1 cellular context compared by ENCODE assay signal in the genomic region with DNA sequence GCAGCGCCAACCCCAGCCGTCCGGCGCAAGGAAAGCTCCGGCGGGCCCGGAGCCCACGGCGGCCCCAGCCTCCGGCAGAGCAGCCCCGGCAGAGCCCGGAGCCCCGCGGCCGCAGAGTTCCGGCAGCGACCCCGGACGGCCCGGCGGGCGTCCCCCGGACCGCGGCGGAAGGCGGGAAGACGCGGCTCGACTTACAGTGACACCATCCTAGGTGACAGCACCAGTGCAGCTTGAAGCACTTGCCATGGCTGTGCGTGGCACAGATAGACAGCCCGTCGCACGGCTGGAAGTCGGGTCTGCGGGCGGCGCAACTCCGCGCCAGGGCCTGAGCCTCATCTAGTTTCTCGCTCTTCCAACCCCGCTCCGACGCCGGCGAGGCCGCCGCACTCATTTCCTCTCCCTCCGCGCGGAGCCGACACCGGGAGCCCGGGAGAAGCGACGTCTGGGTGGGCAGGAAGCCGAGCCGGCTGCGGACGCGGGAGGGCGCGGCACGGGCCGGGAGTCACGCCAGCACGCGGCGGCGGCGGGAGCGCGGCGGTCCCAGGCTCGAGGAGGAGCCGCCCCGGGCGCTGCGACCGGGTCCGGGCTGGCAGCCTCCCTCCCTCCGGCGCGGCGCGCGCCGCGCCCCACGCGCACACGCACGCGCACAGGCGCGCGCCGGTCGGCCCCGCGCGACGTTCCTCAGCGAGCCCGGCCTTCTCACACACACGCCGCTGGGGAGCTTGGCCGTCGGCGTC.
TF ChIP-seq lines count a peak whose summit lies in the region.

A gene with protein sequence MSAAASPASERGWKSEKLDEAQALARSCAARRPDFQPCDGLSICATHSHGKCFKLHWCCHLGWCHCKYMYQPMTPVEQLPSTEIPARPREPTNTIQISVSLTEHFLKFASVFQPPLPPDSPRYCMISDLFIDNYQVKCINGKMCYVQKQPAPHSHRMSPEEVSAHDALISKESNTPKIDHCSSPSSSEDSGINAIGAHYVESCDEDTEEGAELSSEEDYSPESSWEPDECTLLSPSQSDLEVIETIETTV (minus strand): TSS at position 628 of the 737 bp plus-strand sequence. CDS start 237 bp downstream, at position 391.

TF ChIP-seq in HepG2, 621 proteins besides CTCF, POLR2A, EP300 and RAD21 (continued from another document and continues in another):
- TF ChIP-seq HNRNPL (IDR thresholded peaks at IDR 0.05; ENCODE audit: low read depth, low read length) (0 out of 2 replicates have a peak, but pooled peaks have one; percentile 30), RXRA (CRISPR knock-in tag; IDR thresholded peaks at IDR 0.05) (no peak), MATR3 (CRISPR knock-in tag; IDR thresholded peaks at IDR 0.05) (no peak), SIN3B (IDR thresholded peaks at IDR 0.05; ENCODE audit: low read length) (no peak), JUND (CRISPR knock-in tag; IDR thresholded peaks at IDR 0.05) (no peak), IRX3 (CRISPR knock-in tag; IDR thresholded peaks at IDR 0.05; ENCODE audit: borderline replicate concordance, low read depth) (peak; percentile 85; the same call in 1 of the 2 replicates), TGIF2 (CRISPR knock-in tag; IDR thresholded peaks at IDR 0.05) (no peak), NR3C1 (CRISPR knock-in tag; IDR thresholded peaks at IDR 0.05) (no peak), ERF (CRISPR knock-in tag; IDR thresholded peaks at IDR 0.05) (no peak), IKZF4 (CRISPR knock-in tag; IDR thresholded peaks at IDR 0.05; ENCODE audit: borderline replicate concordance, low read depth, not compliant biosample characterization) (no peak), SP4 (CRISPR knock-in tag; IDR thresholded peaks at IDR 0.05) (no peak; the same call in 1 of the 2 replicates), ZSCAN31 (CRISPR knock-in tag; IDR thresholded peaks at IDR 0.05; ENCODE audit: low read depth) (no peak), ZNF816 (CRISPR knock-in tag; IDR thresholded peaks at IDR 0.05; ENCODE audit: borderline replicate concordance) (no peak), BORCS8-MEF2B (CRISPR knock-in tag; IDR thresholded peaks at IDR 0.05) (peak; percentile 41; the same call in 1 of the 2 replicates), BHLHE40 (IDR thresholded peaks at IDR 0.05; ENCODE audit: low read length) (peak; percentile 49), ZNF3 (CRISPR knock-in tag; IDR thresholded peaks at IDR 0.05) (no peak), ARNT2 (CRISPR knock-in tag; IDR thresholded peaks at IDR 0.05; ENCODE audit: low read depth) (peak; percentile 86), ZNF563 (CRISPR knock-in tag; IDR thresholded peaks at IDR 0.05) (peak; percentile 88), KLF16 (CRISPR knock-in tag; IDR thresholded peaks at IDR 0.05) (no peak), ZNF333 (CRISPR knock-in tag; IDR thresholded peaks at IDR 0.05; ENCODE audit: borderline replicate concordance) (no peak), ZNF557 (CRISPR knock-in tag; IDR thresholded peaks at IDR 0.05) (0 out of 2 replicates have a peak, but pooled peaks have one; percentile 28), MIER2 (CRISPR knock-in tag; IDR thresholded peaks at IDR 0.05) (no peak), KLF15 (CRISPR knock-in tag; IDR thresholded peaks at IDR 0.05; ENCODE audit: borderline replicate concordance) (no peak), MTF1 (CRISPR knock-in tag; IDR thresholded peaks at IDR 0.05) (0 out of 2 replicates have a peak, but pooled peaks have one; percentile 58), YEATS4 (CRISPR knock-in tag; IDR thresholded peaks at IDR 0.05; ENCODE audit: borderline replicate concordance) (peak; percentile 61), HNF4G (IDR thresholded peaks at IDR 0.05; ENCODE audit: borderline replicate concordance, low read depth, low read length) (no peak), HNF4G (CRISPR knock-in tag; IDR thresholded peaks at IDR 0.05; ENCODE audit: borderline replicate concordance, low read depth) (no peak), ZNF484 (CRISPR knock-in tag; IDR thresholded peaks at IDR 0.05; ENCODE audit: borderline replicate concordance, low read depth) (no peak), HES4 (CRISPR knock-in tag; IDR thresholded peaks at IDR 0.05; ENCODE audit: borderline replicate concordance) (peak; percentile 80), TEAD2 (CRISPR knock-in tag; IDR thresholded peaks at IDR 0.05) (no peak), ZSCAN29 (CRISPR knock-in tag; conservative IDR thresholded peaks at IDR 0.05) (no peak), FOSL1 (CRISPR knock-in tag; IDR thresholded peaks at IDR 0.05; ENCODE audit: borderline replicate concordance) (no peak), RORA (CRISPR knock-in tag; IDR thresholded peaks at IDR 0.05) (no peak), ZNF235 (CRISPR knock-in tag; IDR thresholded peaks at IDR 0.05; ENCODE audit: borderline replicate concordance) (no peak)
- TF ChIP-seq, protein P1, sequence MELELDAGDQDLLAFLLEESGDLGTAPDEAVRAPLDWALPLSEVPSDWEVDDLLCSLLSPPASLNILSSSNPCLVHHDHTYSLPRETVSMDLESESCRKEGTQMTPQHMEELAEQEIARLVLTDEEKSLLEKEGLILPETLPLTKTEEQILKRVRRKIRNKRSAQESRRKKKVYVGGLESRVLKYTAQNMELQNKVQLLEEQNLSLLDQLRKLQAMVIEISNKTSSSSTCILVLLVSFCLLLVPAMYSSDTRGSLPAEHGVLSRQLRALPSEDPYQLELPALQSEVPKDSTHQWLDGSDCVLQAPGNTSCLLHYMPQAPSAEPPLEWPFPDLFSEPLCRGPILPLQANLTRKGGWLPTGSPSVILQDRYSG (CRISPR knock-in tag; IDR thresholded peaks at IDR 0.05) = 0 out of 2 replicates have a peak, but pooled peaks have one; percentile 39
- TF ChIP-seq, protein P2, sequence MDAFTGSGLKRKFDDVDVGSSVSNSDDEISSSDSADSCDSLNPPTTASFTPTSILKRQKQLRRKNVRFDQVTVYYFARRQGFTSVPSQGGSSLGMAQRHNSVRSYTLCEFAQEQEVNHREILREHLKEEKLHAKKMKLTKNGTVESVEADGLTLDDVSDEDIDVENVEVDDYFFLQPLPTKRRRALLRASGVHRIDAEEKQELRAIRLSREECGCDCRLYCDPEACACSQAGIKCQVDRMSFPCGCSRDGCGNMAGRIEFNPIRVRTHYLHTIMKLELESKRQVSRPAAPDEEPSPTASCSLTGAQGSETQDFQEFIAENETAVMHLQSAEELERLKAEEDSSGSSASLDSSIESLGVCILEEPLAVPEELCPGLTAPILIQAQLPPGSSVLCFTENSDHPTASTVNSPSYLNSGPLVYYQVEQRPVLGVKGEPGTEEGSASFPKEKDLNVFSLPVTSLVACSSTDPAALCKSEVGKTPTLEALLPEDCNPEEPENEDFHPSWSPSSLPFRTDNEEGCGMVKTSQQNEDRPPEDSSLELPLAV (CRISPR knock-in tag; conservative IDR thresholded peaks at IDR 0.05; ENCODE audit: low read depth) = 0 out of 2 replicates have a peak, but pooled peaks have one; percentile 73
- TF ChIP-seq, protein P3, sequence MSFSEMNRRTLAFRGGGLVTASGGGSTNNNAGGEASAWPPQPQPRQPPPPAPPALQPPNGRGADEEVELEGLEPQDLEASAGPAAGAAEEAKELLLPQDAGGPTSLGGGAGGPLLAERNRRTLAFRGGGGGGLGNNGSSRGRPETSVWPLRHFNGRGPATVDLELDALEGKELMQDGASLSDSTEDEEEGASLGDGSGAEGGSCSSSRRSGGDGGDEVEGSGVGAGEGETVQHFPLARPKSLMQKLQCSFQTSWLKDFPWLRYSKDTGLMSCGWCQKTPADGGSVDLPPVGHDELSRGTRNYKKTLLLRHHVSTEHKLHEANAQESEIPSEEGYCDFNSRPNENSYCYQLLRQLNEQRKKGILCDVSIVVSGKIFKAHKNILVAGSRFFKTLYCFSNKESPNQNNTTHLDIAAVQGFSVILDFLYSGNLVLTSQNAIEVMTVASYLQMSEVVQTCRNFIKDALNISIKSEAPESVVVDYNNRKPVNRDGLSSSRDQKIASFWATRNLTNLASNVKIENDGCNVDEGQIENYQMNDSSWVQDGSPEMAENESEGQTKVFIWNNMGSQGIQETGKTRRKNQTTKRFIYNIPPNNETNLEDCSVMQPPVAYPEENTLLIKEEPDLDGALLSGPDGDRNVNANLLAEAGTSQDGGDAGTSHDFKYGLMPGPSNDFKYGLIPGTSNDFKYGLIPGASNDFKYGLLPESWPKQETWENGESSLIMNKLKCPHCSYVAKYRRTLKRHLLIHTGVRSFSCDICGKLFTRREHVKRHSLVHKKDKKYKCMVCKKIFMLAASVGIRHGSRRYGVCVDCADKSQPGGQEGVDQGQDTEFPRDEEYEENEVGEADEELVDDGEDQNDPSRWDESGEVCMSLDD (CRISPR knock-in tag; IDR thresholded peaks at IDR 0.05; ENCODE audit: borderline replicate concordance) = 0 out of 2 replicates have a peak, but pooled peaks have one; percentile 46
- TF ChIP-seq, protein P4, sequence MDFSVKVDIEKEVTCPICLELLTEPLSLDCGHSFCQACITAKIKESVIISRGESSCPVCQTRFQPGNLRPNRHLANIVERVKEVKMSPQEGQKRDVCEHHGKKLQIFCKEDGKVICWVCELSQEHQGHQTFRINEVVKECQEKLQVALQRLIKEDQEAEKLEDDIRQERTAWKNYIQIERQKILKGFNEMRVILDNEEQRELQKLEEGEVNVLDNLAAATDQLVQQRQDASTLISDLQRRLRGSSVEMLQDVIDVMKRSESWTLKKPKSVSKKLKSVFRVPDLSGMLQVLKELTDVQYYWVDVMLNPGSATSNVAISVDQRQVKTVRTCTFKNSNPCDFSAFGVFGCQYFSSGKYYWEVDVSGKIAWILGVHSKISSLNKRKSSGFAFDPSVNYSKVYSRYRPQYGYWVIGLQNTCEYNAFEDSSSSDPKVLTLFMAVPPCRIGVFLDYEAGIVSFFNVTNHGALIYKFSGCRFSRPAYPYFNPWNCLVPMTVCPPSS (IDR thresholded peaks at IDR 0.05) = no peak
- TF ChIP-seq, protein P5, sequence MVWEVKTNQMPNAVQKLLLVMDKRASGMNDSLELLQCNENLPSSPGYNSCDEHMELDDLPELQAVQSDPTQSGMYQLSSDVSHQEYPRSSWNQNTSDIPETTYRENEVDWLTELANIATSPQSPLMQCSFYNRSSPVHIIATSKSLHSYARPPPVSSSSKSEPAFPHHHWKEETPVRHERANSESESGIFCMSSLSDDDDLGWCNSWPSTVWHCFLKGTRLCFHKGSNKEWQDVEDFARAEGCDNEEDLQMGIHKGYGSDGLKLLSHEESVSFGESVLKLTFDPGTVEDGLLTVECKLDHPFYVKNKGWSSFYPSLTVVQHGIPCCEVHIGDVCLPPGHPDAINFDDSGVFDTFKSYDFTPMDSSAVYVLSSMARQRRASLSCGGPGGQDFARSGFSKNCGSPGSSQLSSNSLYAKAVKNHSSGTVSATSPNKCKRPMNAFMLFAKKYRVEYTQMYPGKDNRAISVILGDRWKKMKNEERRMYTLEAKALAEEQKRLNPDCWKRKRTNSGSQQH (CRISPR knock-in tag; IDR thresholded peaks at IDR 0.05; ENCODE audit: low read depth) = no peak
- TF ChIP-seq, protein P6, sequence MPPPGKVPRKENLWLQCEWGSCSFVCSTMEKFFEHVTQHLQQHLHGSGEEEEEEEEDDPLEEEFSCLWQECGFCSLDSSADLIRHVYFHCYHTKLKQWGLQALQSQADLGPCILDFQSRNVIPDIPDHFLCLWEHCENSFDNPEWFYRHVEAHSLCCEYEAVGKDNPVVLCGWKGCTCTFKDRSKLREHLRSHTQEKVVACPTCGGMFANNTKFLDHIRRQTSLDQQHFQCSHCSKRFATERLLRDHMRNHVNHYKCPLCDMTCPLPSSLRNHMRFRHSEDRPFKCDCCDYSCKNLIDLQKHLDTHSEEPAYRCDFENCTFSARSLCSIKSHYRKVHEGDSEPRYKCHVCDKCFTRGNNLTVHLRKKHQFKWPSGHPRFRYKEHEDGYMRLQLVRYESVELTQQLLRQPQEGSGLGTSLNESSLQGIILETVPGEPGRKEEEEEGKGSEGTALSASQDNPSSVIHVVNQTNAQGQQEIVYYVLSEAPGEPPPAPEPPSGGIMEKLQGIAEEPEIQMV (CRISPR knock-in tag; IDR thresholded peaks at IDR 0.05; ENCODE audit: low read depth) = peak; percentile 71; the same call in 1 of the 2 replicates
- TF ChIP-seq, protein P7, sequence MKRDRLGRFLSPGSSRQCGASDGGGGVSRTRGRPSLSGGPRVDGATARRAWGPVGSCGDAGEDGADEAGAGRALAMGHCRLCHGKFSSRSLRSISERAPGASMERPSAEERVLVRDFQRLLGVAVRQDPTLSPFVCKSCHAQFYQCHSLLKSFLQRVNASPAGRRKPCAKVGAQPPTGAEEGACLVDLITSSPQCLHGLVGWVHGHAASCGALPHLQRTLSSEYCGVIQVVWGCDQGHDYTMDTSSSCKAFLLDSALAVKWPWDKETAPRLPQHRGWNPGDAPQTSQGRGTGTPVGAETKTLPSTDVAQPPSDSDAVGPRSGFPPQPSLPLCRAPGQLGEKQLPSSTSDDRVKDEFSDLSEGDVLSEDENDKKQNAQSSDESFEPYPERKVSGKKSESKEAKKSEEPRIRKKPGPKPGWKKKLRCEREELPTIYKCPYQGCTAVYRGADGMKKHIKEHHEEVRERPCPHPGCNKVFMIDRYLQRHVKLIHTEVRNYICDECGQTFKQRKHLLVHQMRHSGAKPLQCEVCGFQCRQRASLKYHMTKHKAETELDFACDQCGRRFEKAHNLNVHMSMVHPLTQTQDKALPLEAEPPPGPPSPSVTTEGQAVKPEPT (CRISPR knock-in tag; IDR thresholded peaks at IDR 0.05; ENCODE audit: low read depth) = no peak
- TF ChIP-seq, protein P8, sequence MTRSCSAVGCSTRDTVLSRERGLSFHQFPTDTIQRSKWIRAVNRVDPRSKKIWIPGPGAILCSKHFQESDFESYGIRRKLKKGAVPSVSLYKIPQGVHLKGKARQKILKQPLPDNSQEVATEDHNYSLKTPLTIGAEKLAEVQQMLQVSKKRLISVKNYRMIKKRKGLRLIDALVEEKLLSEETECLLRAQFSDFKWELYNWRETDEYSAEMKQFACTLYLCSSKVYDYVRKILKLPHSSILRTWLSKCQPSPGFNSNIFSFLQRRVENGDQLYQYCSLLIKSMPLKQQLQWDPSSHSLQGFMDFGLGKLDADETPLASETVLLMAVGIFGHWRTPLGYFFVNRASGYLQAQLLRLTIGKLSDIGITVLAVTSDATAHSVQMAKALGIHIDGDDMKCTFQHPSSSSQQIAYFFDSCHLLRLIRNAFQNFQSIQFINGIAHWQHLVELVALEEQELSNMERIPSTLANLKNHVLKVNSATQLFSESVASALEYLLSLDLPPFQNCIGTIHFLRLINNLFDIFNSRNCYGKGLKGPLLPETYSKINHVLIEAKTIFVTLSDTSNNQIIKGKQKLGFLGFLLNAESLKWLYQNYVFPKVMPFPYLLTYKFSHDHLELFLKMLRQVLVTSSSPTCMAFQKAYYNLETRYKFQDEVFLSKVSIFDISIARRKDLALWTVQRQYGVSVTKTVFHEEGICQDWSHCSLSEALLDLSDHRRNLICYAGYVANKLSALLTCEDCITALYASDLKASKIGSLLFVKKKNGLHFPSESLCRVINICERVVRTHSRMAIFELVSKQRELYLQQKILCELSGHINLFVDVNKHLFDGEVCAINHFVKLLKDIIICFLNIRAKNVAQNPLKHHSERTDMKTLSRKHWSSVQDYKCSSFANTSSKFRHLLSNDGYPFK (CRISPR knock-in tag; IDR thresholded peaks at IDR 0.05; ENCODE audit: borderline replicate concordance) = no peak
